15 cellular contexts compared by ENCODE assay signal in genomic region chr17:78671607-78672404, GRCh38.
DNase-seq lines count a peak whose midpoint lies in the region; ATAC-seq, FAIRE-seq and TF ChIP-seq lines count a peak whose summit lies in the region.
"Had no signal": no experiment of that assay in that cellular context is flagged by ENCODE, and none has a peak within 500 bp of the region (broad histone marks: within the 10 kb centered on the region; RNA-seq: fewer than 3 reads in every experiment).

No MANE protein-coding gene starts in this region.

- WGBS in SK-N-SH (ENCODE audit: low lambda C conversion rate), result 88% methylated on average over 16 of the region's 16 CpGs
- WGBS in small intestine, 3 donors, result 72 to 80% (median 72%) methylated on average over 16 of the region's 16 CpGs

- H3K36me3 Mint-ChIP-seq in activated CD4-positive, alpha-beta memory T cell treated with anti-CD3 and anti-CD28 coated beads, Interleukin-2, amount 10 ng/mL, durations not matched to agents 7 days and 5 days (ENCODE audit: low read depth), result peaks cover 88% of the 10 kb centered on the region

- CTCF ChIA-PET in SK-N-SH (lab: Yijun Ruan, JAX), result interaction anchor here (1.0 to 2.5 kb wide), 2 partner anchors 37 to 175 kb away, joined by 3 to 6 read pairs; no protein-coding TSS in a partner anchor
- CTCF ChIA-PET in activated CD4-positive, alpha-beta memory T cell treated with anti-CD3 and anti-CD28 coated beads, Interleukin-2, amount 10 ng/mL, durations not matched to agents 7 days and 5 days (lab: Charles Lee), result no interaction called here

- ATAC-seq in SK-N-SH treated with all-trans-retinoic acid at 6 μM for 48 hours (no peak), GM19397 (IDR thresholded peaks at IDR 0.05; ENCODE audit: unreplicated experiment) (no peak), HG02884 (IDR thresholded peaks at IDR 0.05; ENCODE audit: unreplicated experiment) (no peak)
- ATAC-seq: mucosa of descending colon had no signal

- H3K4me3 ChIP-seq in SK-N-SH (ENCODE audit: low read depth in 2 of 2, low read length in 1 of 2) (no peak overlapping the region), fibroblast of the aortic adventitia (ENCODE audit: low read depth, low read length) (no peak overlapping the region), small intestine (ENCODE audit: low read depth in 1 of 2, low read length in 2 of 2) (no peak overlapping the region)
- H3K4me3 ChIP-seq: mucosa of descending colon had no signal

- H3K4me1 ChIP-seq in SK-N-SH (ENCODE audit: control insufficient read depth in 1 of 2, insufficient read depth in 2 of 2, low read depth in 1 of 2, low read length in 1 of 2) (no peaks in the 10 kb centered on the region; a peak in 1 of 4 replicates), small intestine (ENCODE audit: control insufficient read depth in 2 of 2, insufficient read depth in 1 of 2, low read depth in 1 of 2, low read length in 1 of 2) (peaks cover 0 to 3% of the 10 kb centered on the region in 2 donors)

- no peaks in the 10 kb centered on the region for H3K79me2 ChIP-seq in SK-N-SH (ENCODE audit: insufficient read depth)

- TF ChIP-seq EP300 in SK-N-SH (IDR thresholded peaks at IDR 0.05; ENCODE audit: borderline replicate concordance in 1 of 2, low read depth in 1 of 2, low read length in 1 of 2), result no peak

- POLR2A ChIA-PET in SK-N-SH (lab: Yijun Ruan, JAX), result no interaction called here
- POLR2A ChIA-PET in activated CD4-positive, alpha-beta memory T cell treated with anti-CD3 and anti-CD28 coated beads, Interleukin-2, amount 10 ng/mL, durations not matched to agents 7 days and 5 days (lab: Charles Lee), result interaction anchor here (1.3 to 1.4 kb wide), 2 partner anchors 11 kb away, joined by 4 to 5 read pairs; no protein-coding TSS in a partner anchor

- peaks cover 14 to 32% of the 10 kb centered on the region in 2 experiments for H3K36me3 ChIP-seq in SK-N-SH (replicated peaks in 1 of 2; ENCODE audit: control insufficient read depth in 1 of 2, insufficient read depth in 2 of 2, low read length in 1 of 2)
- H3K36me3 ChIP-seq in small intestine (ENCODE audit: control insufficient read depth in 2 of 2, insufficient read depth in 2 of 2, low read length in 2 of 2), result peaks cover 4 to 26% of the 10 kb centered on the region in 2 donors

- H3K9me3 Mint-ChIP-seq in activated CD4-positive, alpha-beta memory T cell treated with anti-CD3 and anti-CD28 coated beads, Interleukin-2, amount 10 ng/mL, durations not matched to agents 7 days and 5 days, result no peaks in the 10 kb centered on the region
- H3K9me3 Mint-ChIP-seq: CD8-positive, alpha-beta T cell had no signal

- no peaks in the 10 kb centered on the region for H3K9me2 ChIP-seq in SK-N-SH

- H3K27ac Mint-ChIP-seq in activated CD4-positive, alpha-beta memory T cell treated with anti-CD3 and anti-CD28 coated beads, Interleukin-2, amount 10 ng/mL, durations not matched to agents 7 days and 5 days, result peak overlapping the region; percentile 12
- H3K27ac Mint-ChIP-seq: CD8-positive, alpha-beta T cell had no signal

- no peak for DNase-seq in SK-N-SH
- no peak for DNase-seq in activated CD4-positive, alpha-beta memory T cell treated with anti-CD3 and anti-CD28 coated beads, Interleukin-2, amount 10 ng/mL, durations not matched to agents 7 days and 5 days
- DNase-seq in fibroblast of the aortic adventitia (ENCODE audit: low read depth), result peak; percentile 28
- DNase-seq in small intestine, result peak; percentile 82
- no peak for DNase-seq in ureter (ENCODE audit: low spot score)
- DNase-seq: CD8-positive, alpha-beta T cell; Kasumi-1; left cardiac atrium; mucosa of descending colon; NCI-H1436; NCI-H510A treated with DMSO at 0.1 percent for 48 hours had no signal

- TF ChIP-seq CTCF in SK-N-SH (IDR thresholded peaks at IDR 0.05), result no peak
- no peak for TF ChIP-seq CTCF in fibroblast of the aortic adventitia (IDR thresholded peaks at IDR 0.05; ENCODE audit: insufficient read depth, low read length)

- H4K20me1 ChIP-seq in SK-N-SH (ENCODE audit: insufficient read depth), result no peaks in the 10 kb centered on the region

- no peak overlapping the region for H3K4me3 Mint-ChIP-seq in activated CD4-positive, alpha-beta memory T cell treated with anti-CD3 and anti-CD28 coated beads, Interleukin-2, amount 10 ng/mL, durations not matched to agents 7 days and 5 days
- H3K4me3 Mint-ChIP-seq: CD8-positive, alpha-beta T cell had no signal

- no peak for TF ChIP-seq RAD21 in SK-N-SH (IDR thresholded peaks at IDR 0.05; ENCODE audit: low read length)

- no peak for FAIRE-seq in small intestine (lab: Jason Lieb, UNC)

- H2AFZ ChIP-seq in SK-N-SH (ENCODE audit: low read depth), result no peak overlapping the region

- no peak overlapping the region for H3K4me2 ChIP-seq in SK-N-SH

- H3K27ac ChIP-seq in SK-N-SH (ENCODE audit: low read depth in 2 of 2, low read length in 1 of 2) (no peak overlapping the region), small intestine (ENCODE audit: low read depth in 1 of 2, low read length in 1 of 2) (no peak overlapping the region)
- H3K27ac ChIP-seq: 22Rv1 had no signal

- no peaks in the 10 kb centered on the region for H3K27me3 ChIP-seq in SK-N-SH (ENCODE audit: insufficient read depth)
- no peaks in the 10 kb centered on the region for H3K27me3 ChIP-seq in small intestine (ENCODE audit: control insufficient read depth in 2 of 2, insufficient read depth in 2 of 2, low read length in 2 of 2)

- no peaks in the 10 kb centered on the region for H3K9me3 ChIP-seq in SK-N-SH
- no peaks in the 10 kb centered on the region for H3K9me3 ChIP-seq in small intestine (ENCODE audit: control insufficient read depth, low read depth)
- H3K9me3 ChIP-seq: mucosa of descending colon had no signal

- H3K4me1 Mint-ChIP-seq in activated CD4-positive, alpha-beta memory T cell treated with anti-CD3 and anti-CD28 coated beads, Interleukin-2, amount 10 ng/mL, durations not matched to agents 7 days and 5 days, result peaks cover 31% of the 10 kb centered on the region

- no peaks in the 10 kb centered on the region for H3K27me3 Mint-ChIP-seq in activated CD4-positive, alpha-beta memory T cell treated with anti-CD3 and anti-CD28 coated beads, Interleukin-2, amount 10 ng/mL, durations not matched to agents 7 days and 5 days

- H3K9ac ChIP-seq in SK-N-SH, result no peak overlapping the region

- H3F3A ChIP-seq in SK-N-SH (replicated peaks; ENCODE audit: insufficient read depth), result peaks cover 4% of the 10 kb centered on the region

TF ChIP-seq in SK-N-SH treated with all-trans-retinoic acid at 6 μM for 48 hours, 23 proteins besides CTCF, POLR2A, EP300 and RAD21 (continues in another document):
- TF ChIP-seq SNAI2 (CRISPR knock-in tag; IDR thresholded peaks at IDR 0.05) (0 out of 2 replicates have a peak, but pooled peaks have one; percentile 18), ZNF8 (CRISPR knock-in tag; IDR thresholded peaks at IDR 0.05) (no peak), TSHZ2 (CRISPR knock-in tag; IDR thresholded peaks at IDR 0.05) (no peak), TOX (CRISPR knock-in tag; IDR thresholded peaks at IDR 0.05; ENCODE audit: borderline replicate concordance) (no peak), ZFP30 (CRISPR knock-in tag; IDR thresholded peaks at IDR 0.05) (no peak)

TF ChIP-seq in SK-N-SH, 30 proteins besides CTCF, POLR2A, EP300 and RAD21:
- TF ChIP-seq TAF1 (IDR thresholded peaks at IDR 0.05; ENCODE audit: borderline replicate concordance, low read depth, low read length) (no peak), FOXJ3 (CRISPR knock-in tag; IDR thresholded peaks at IDR 0.05) (no peak), SMC3 (IDR thresholded peaks at IDR 0.05; ENCODE audit: low read depth, low read length) (no peak), POLR2AphosphoS5 (IDR thresholded peaks at IDR 0.05; ENCODE audit: low read depth, low read length) (no peak), EZH2phosphoT487 (IDR thresholded peaks at IDR 0.05; ENCODE audit: borderline replicate concordance, low read depth) (no peak), USF1 (IDR thresholded peaks at IDR 0.05; ENCODE audit: borderline replicate concordance, low read depth) (no peak), ELF1 (IDR thresholded peaks at IDR 0.05) (no peak), RCOR1 (IDR thresholded peaks at IDR 0.05; ENCODE audit: low read length) (no peak), NRF1 (IDR thresholded peaks at IDR 0.05; ENCODE audit: low read depth, low read length) (no peak), GABPA (IDR thresholded peaks at IDR 0.05; ENCODE audit: low read depth) (no peak), FOSL2 (IDR thresholded peaks at IDR 0.05; ENCODE audit: borderline replicate concordance, low read depth) (no peak), CHD2 (IDR thresholded peaks at IDR 0.05; ENCODE audit: low read length, partially characterized antibody) (no peak), MXI1 (IDR thresholded peaks at IDR 0.05; ENCODE audit: low read depth, low read length) (no peak), PBX3 (IDR thresholded peaks at IDR 0.05) (no peak), FOXM1 (IDR thresholded peaks at IDR 0.05; ENCODE audit: low read depth) (no peak), JUND (IDR thresholded peaks at IDR 0.05) (no peak)

Comparison
In these comparisons a context has a peak if more than half of its experiments do, and no peak if none do; other contexts are left out.
1. DNase-seq: peak in fibroblast of the aortic adventitia (single experiment) and small intestine (single experiment); none in SK-N-SH (single experiment), activated CD4-positive, alpha-beta memory T cell treated with anti-CD3 and anti-CD28 coated beads, Interleukin-2, amount 10 ng/mL, durations not matched to agents 7 days and 5 days (single experiment) and ureter (single experiment).